In genomic region chr2:227416669-227417068, GRCh38 we compare ENCODE assay signal across 19 cellular contexts. TPM values are rescaled to one million over a fixed set of nuclear protein-coding genes. Genes with fewer than 3 reads are reported as not detected.
A peak's percentile ranks its signal among the peaks of the same experiment; 100 is the strongest.
DNase-seq lines count a peak whose midpoint lies in the region; ATAC-seq and TF ChIP-seq lines count a peak whose summit lies in the region.
"Had no signal": no experiment of that assay in that cellular context is flagged by ENCODE, and none has a peak within 500 bp of the region (broad histone marks: within the 10 kb centered on the region; RNA-seq: fewer than 3 reads in every experiment).

No MANE protein-coding gene starts in this region.

- peaks cover 14% of the 10 kb centered on the region for H3K4me1 ChIP-seq in endocrine pancreas (ENCODE audit: control insufficient read depth, insufficient read depth, low read length)
- peaks cover 8% of the 10 kb centered on the region for H3K4me1 ChIP-seq in upper lobe of right lung

- intact Hi-C loops in Right ventricle myocardium inferior (cut with DNase I), result no loop called here
- intact Hi-C loops in cardiac septum (cut with DNase I), result no loop called here
- intact Hi-C loops in upper lobe of right lung (cut with DNase I), result loop anchor here (10.0 kb wide), 1 partner anchor 48 kb away; no protein-coding TSS in a partner anchor

- DNase-seq in Right ventricle myocardium inferior (ENCODE audit: missing footprints) (no peak), cardiac septum (ENCODE audit: low spot score) (no peak), osteocyte (ENCODE audit: extremely low spot score, unreplicated experiment) (no peak), upper lobe of right lung (no peak), dedifferentiated amniotic fluid mesenchymal stem cell (ENCODE audit: extremely low spot score) (no peak), AML-193 (lab: John Stamatoyannopoulos, UW) (no peak), middle frontal gyrus (ENCODE audit: extremely low spot score, low spot score) (no peak)
- DNase-seq: ACHN; CD8-positive, alpha-beta memory T cell; DMS79 treated with DMSO at 0.1 percent for 48 hours; effector memory CD4-positive, alpha-beta T cell; NCI-H2081 treated with DMSO at 0.1 percent for 48 hours; SK-N-SH had no signal

- no peaks in the 10 kb centered on the region for H3K36me3 Mint-ChIP-seq in osteocyte (ENCODE audit: unreplicated experiment)
- H3K36me3 Mint-ChIP-seq: CD8-positive, alpha-beta memory T cell had no signal

- ATAC-seq in Right ventricle myocardium inferior, result peak; percentile 17
- no peak for ATAC-seq in upper lobe of right lung
- ATAC-seq: activated naive CD4-positive, alpha-beta T cell treated with anti-CD3 and anti-CD28 coated beads, Interleukin-2, amount 50 U/mL, for 72 hours had no signal

- H3K36me3 ChIP-seq in endocrine pancreas (ENCODE audit: control insufficient read depth, insufficient read depth, low read length) (no peaks in the 10 kb centered on the region), upper lobe of right lung (no peaks in the 10 kb centered on the region)
- H3K36me3 ChIP-seq: ovary had no signal

- H3K4me3 ChIP-seq in endocrine pancreas (ENCODE audit: control insufficient read depth, insufficient read depth, low read length) (peak overlapping the region; percentile 14), upper lobe of right lung (no peak overlapping the region)
- H3K4me3 ChIP-seq: ovary had no signal

- peak overlapping the region; percentile 68 for H3K27ac ChIP-seq in upper lobe of right lung

- H3K9me3 ChIP-seq in endocrine pancreas (ENCODE audit: control insufficient read depth, low read length), result no peaks in the 10 kb centered on the region
- no peaks in the 10 kb centered on the region for H3K9me3 ChIP-seq in upper lobe of right lung
- H3K9me3 ChIP-seq: ovary, SK-N-SH had no signal

- H3K4me3 Mint-ChIP-seq in osteocyte (ENCODE audit: unreplicated experiment), result no peak overlapping the region
- H3K4me3 Mint-ChIP-seq: CD8-positive, alpha-beta memory T cell had no signal

- H3K27me3 Mint-ChIP-seq in osteocyte (ENCODE audit: unreplicated experiment), result no peaks in the 10 kb centered on the region
- H3K27me3 Mint-ChIP-seq: CD8-positive, alpha-beta memory T cell had no signal

- peak overlapping the region; percentile 96 for H3K27ac Mint-ChIP-seq in osteocyte (ENCODE audit: unreplicated experiment)

- H3K9ac ChIP-seq in endocrine pancreas (ENCODE audit: control insufficient read depth, insufficient read depth, low read length), result no peak overlapping the region
- H3K9ac ChIP-seq: SK-N-SH had no signal

- TF ChIP-seq CTCF in osteocyte (IDR thresholded peaks at IDR 0.05), result no peak
- no peak for TF ChIP-seq CTCF in upper lobe of right lung (IDR thresholded peaks at IDR 0.05)

- H3K27me3 ChIP-seq in endocrine pancreas (ENCODE audit: control insufficient read depth, insufficient read depth, low read length), result no peaks in the 10 kb centered on the region
- no peaks in the 10 kb centered on the region for H3K27me3 ChIP-seq in upper lobe of right lung
- H3K27me3 ChIP-seq: ovary had no signal

- no peaks in the 10 kb centered on the region for H3K9me3 Mint-ChIP-seq in osteocyte (ENCODE audit: unreplicated experiment)
- H3K9me3 Mint-ChIP-seq: activated naive CD4-positive, alpha-beta T cell treated with anti-CD3 and anti-CD28 coated beads, Interleukin-2, amount 50 U/mL, for 72 hours; CD8-positive, alpha-beta memory T cell had no signal

- H3K4me1 Mint-ChIP-seq in osteocyte (ENCODE audit: unreplicated experiment), result peaks cover 29% of the 10 kb centered on the region

RNA-seq across cellular contexts. Expression of gene SCYGR1, which starts 28.9 kb away (rescaled TPM):
- total RNA-seq in Right ventricle myocardium inferior (not detected), cardiac septum (not detected), osteocyte (not detected in 2 replicates), upper lobe of right lung (not detected)
- total RNA-seq: activated naive CD4-positive, alpha-beta T cell treated with anti-CD3 and anti-CD28 coated beads, Interleukin-2, amount 50 U/mL, for 72 hours; CD8-positive, alpha-beta memory T cell; H4; ovary; sciatic nerve; ureter had no signal

RNA-seq across cellular contexts. Expression of gene TM4SF20, which starts 37.6 kb away (rescaled TPM):
- not detected for total RNA-seq in Right ventricle myocardium inferior
- not detected for total RNA-seq in cardiac septum
- total RNA-seq in osteocyte, result not detected in 2 replicates
- total RNA-seq in upper lobe of right lung, result not detected
- total RNA-seq: activated naive CD4-positive, alpha-beta T cell treated with anti-CD3 and anti-CD28 coated beads, Interleukin-2, amount 50 U/mL, for 72 hours; CD8-positive, alpha-beta memory T cell; sciatic nerve; ureter had no signal

RNA-seq across cellular contexts. Expression of gene AGFG1, which starts 55.3 kb away (rescaled TPM):
- 57.8 TPM for total RNA-seq in Right ventricle myocardium inferior
- total RNA-seq in cardiac septum, result 58.2 TPM
- total RNA-seq in osteocyte, result 51.2 and 55.1 TPM in 2 replicates
- 92.9 TPM for total RNA-seq in upper lobe of right lung
